15 cellular contexts compared by ENCODE assay signal in genomic region chr13:42035905-42036521, GRCh38. TPM values are rescaled to one million over a fixed set of nuclear protein-coding genes. Genes with fewer than 3 reads are reported as not detected.
DNase-seq lines count a peak whose midpoint lies in the region; ATAC-seq and TF ChIP-seq lines count a peak whose summit lies in the region.
"Had no signal": no experiment of that assay in that cellular context is flagged by ENCODE, and none has a peak within 500 bp of the region (broad histone marks: within the 10 kb centered on the region; RNA-seq: fewer than 3 reads in every experiment).

No MANE protein-coding gene starts in this region.

- ATAC-seq in HCT116 = no peak
- no peak for ATAC-seq in HG02763 (IDR thresholded peaks at IDR 0.05; ENCODE audit: unreplicated experiment)
- no peak for ATAC-seq in activated CD8-positive, alpha-beta T cell treated with anti-CD3 and anti-CD28 coated beads, Interleukin-2, amount 10 ng/mL, durations not matched to agents 7 days and 5 days

- peaks cover 10% of the 10 kb centered on the region for H3K4me1 Mint-ChIP-seq in activated CD8-positive, alpha-beta T cell treated with anti-CD3 and anti-CD28 coated beads, Interleukin-2, amount 10 ng/mL, durations not matched to agents 7 days and 5 days (ENCODE audit: low read depth)

- RAD21 ChIA-PET in HCT116 (lab: Charles Lee; ENCODE audit: low non-redundant PET in 1 of 2, low total read pairs in 2 of 2, uncharacterized antibody in 2 of 2, unreplicated experiment in 2 of 2) = no interaction called here

- no peak overlapping the region for H3K27ac Mint-ChIP-seq in activated CD8-positive, alpha-beta T cell treated with anti-CD3 and anti-CD28 coated beads, Interleukin-2, amount 10 ng/mL, durations not matched to agents 7 days and 5 days
- H3K27ac Mint-ChIP-seq: B cell had no signal

- H3K9me3 Mint-ChIP-seq in activated CD8-positive, alpha-beta T cell treated with anti-CD3 and anti-CD28 coated beads, Interleukin-2, amount 10 ng/mL, durations not matched to agents 7 days and 5 days (ENCODE audit: insufficient read depth) = peaks cover 6% of the 10 kb centered on the region

- no peak overlapping the region for H2AFZ ChIP-seq in HCT116 (ENCODE audit: low read depth, low read length, poor library complexity, severe bottlenecking)
- H2AFZ ChIP-seq: GM23248 had no signal

- H3K27ac ChIP-seq in HCT116 (ENCODE audit: low read depth, low read length) = no peak overlapping the region
- no peak overlapping the region for H3K27ac ChIP-seq in prostate gland
- no peak overlapping the region for H3K27ac ChIP-seq in dorsolateral prefrontal cortex
- H3K27ac ChIP-seq: GM23248 had no signal

- no peaks in the 10 kb centered on the region for H3K79me2 ChIP-seq in HCT116 (ENCODE audit: insufficient read depth, low read length)

- no TSS peak for BruUV-seq in HCT116 (replicated peaks; lab: Mats Ljungman, UMichigan)

- no peak overlapping the region for H3K4me3 Mint-ChIP-seq in activated CD8-positive, alpha-beta T cell treated with anti-CD3 and anti-CD28 coated beads, Interleukin-2, amount 10 ng/mL, durations not matched to agents 7 days and 5 days
- H3K4me3 Mint-ChIP-seq: B cell; CD4-positive, alpha-beta memory T cell had no signal

- intact Hi-C loops in HCT116 (cut with micrococcal nuclease) (no loop called here), prostate gland (cut with DNase I) (no loop called here), dorsolateral prefrontal cortex (cut with DNase I) (no loop called here)

- H3K4me3 ChIP-seq in HCT116 (replicated peaks in 1 of 2; ENCODE audit: low read depth in 1 of 2, low read length in 2 of 2) (no peak overlapping the region), prostate gland (no peak overlapping the region), dorsolateral prefrontal cortex (no peak overlapping the region)
- H3K4me3 ChIP-seq: GM23248 had no signal

- CTCF ChIA-PET in HCT116 (lab: Charles Lee) = no interaction called here
- CTCF ChIA-PET in activated CD8-positive, alpha-beta T cell treated with anti-CD3 and anti-CD28 coated beads, Interleukin-2, amount 10 ng/mL, durations not matched to agents 7 days and 5 days (lab: Charles Lee) = interaction anchor here (0.8 kb wide), 1 partner anchor 15 kb away, joined by 3 read pairs; no protein-coding TSS in a partner anchor

- no peaks in the 10 kb centered on the region for H4K20me1 ChIP-seq in HCT116 (ENCODE audit: insufficient read depth)

- no peaks in the 10 kb centered on the region for H3K9me2 ChIP-seq in HCT116 (ENCODE audit: insufficient read depth)

- TF ChIP-seq RAD21 in HCT116 (IDR thresholded peaks at IDR 0.05; ENCODE audit: low read depth) = no peak

- POLR2A ChIA-PET in HCT116 (lab: Charles Lee) = no interaction called here
- POLR2A ChIA-PET in activated CD8-positive, alpha-beta T cell treated with anti-CD3 and anti-CD28 coated beads, Interleukin-2, amount 10 ng/mL, durations not matched to agents 7 days and 5 days (lab: Charles Lee) = no interaction called here

- DNase-seq in EL (peak; percentile 45), HCT116 (ENCODE audit: low read depth, low spot score) (no peak), M059J (ENCODE audit: low read depth) (peak; percentile 6), iris pigment epithelial cell (ENCODE audit: low read depth) (peak; percentile 25), prostate gland (ENCODE audit: low spot score) (no peak), dorsolateral prefrontal cortex (no peak)
- no peak for DNase-seq in activated CD8-positive, alpha-beta T cell treated with anti-CD3 and anti-CD28 coated beads, Interleukin-2, amount 10 ng/mL, durations not matched to agents 7 days and 5 days
- DNase-seq: C1 segment of cervical spinal cord; CD4-positive, alpha-beta memory T cell; DMS153; DND-41; GM23248; Karpas-422 had no signal

- H3K27me3 ChIP-seq in HCT116 (ENCODE audit: insufficient read depth, low read length) = no peaks in the 10 kb centered on the region
- no peaks in the 10 kb centered on the region for H3K27me3 ChIP-seq in prostate gland (replicated peaks; ENCODE audit: insufficient read depth)
- no peaks in the 10 kb centered on the region for H3K27me3 ChIP-seq in dorsolateral prefrontal cortex

- no peak for TF ChIP-seq POLR2A in HCT116 (IDR thresholded peaks at IDR 0.05; ENCODE audit: borderline replicate concordance, extremely low read depth, insufficient read depth, insufficient read length)
- TF ChIP-seq POLR2A in prostate gland (IDR thresholded peaks at IDR 0.05) = no peak

- TF ChIP-seq CTCF in HCT116 (IDR thresholded peaks at IDR 0.05 in 2 of 3, conservative IDR thresholded peaks at IDR 0.05 in 1 of 3; ENCODE audit: borderline replicate concordance in 1 of 3, insufficient read depth in 1 of 3, low read depth in 2 of 3, low read length in 2 of 3) (no peak), prostate gland (IDR thresholded peaks at IDR 0.05) (no peak), dorsolateral prefrontal cortex (IDR thresholded peaks at IDR 0.05 in 54 of 56, conservative IDR thresholded peaks at IDR 0.05 in 2 of 56; ENCODE audit: low read depth in 1 of 56, partially characterized antibody in 56 of 56) (no peak)

- H3K4me2 ChIP-seq in HCT116 (ENCODE audit: low read length) = no peak overlapping the region

- H3K9ac ChIP-seq in HCT116 (ENCODE audit: low read length) = no peak overlapping the region
- H3K9ac ChIP-seq: GM23248 had no signal

- peaks cover 2% of the 10 kb centered on the region for H3K36me3 Mint-ChIP-seq in activated CD8-positive, alpha-beta T cell treated with anti-CD3 and anti-CD28 coated beads, Interleukin-2, amount 10 ng/mL, durations not matched to agents 7 days and 5 days (ENCODE audit: low read depth)

- H3K27me3 Mint-ChIP-seq in activated CD8-positive, alpha-beta T cell treated with anti-CD3 and anti-CD28 coated beads, Interleukin-2, amount 10 ng/mL, durations not matched to agents 7 days and 5 days (ENCODE audit: low read depth) = peaks cover 12% of the 10 kb centered on the region
- H3K27me3 Mint-ChIP-seq: CD4-positive, alpha-beta memory T cell had no signal

- H3K9me3 ChIP-seq in HCT116 (ENCODE audit: control insufficient read depth in 1 of 2, insufficient read depth in 1 of 2, low read depth in 1 of 2, low read length in 2 of 2) = peaks cover 0 to 4% of the 10 kb centered on the region in 2 experiments; a peak in 2 of 4 replicates
- H3K9me3 ChIP-seq in prostate gland = no peaks in the 10 kb centered on the region

- H3K4me1 ChIP-seq in HCT116 (ENCODE audit: control insufficient read depth in 1 of 2, insufficient read depth in 2 of 2, low read length in 2 of 2) (peaks cover 0 to 10% of the 10 kb centered on the region in 2 experiments; a peak in 1 of 4 replicates), prostate gland (replicated peaks) (no peaks in the 10 kb centered on the region)

- H3K36me3 ChIP-seq in HCT116 (ENCODE audit: control insufficient read depth in 1 of 2, insufficient read depth in 2 of 2, low read length in 2 of 2) = no peaks in the 10 kb centered on the region
- H3K36me3 ChIP-seq in prostate gland = no peaks in the 10 kb centered on the region

TF ChIP-seq in HCT116, 20 proteins besides CTCF, POLR2A, EP300 and RAD21:
- TF ChIP-seq YY1 (IDR thresholded peaks at IDR 0.05; ENCODE audit: extremely low read depth, insufficient replicate concordance, low read depth, low read length) = no peak
- TF ChIP-seq ZNF274 (IDR thresholded peaks at IDR 0.05; ENCODE audit: low read depth, low read length) = no peak
- no peak for TF ChIP-seq SRF (IDR thresholded peaks at IDR 0.05; ENCODE audit: low read depth)
- TF ChIP-seq CBX3 (IDR thresholded peaks at IDR 0.05; ENCODE audit: low read depth) = peak; percentile 49; the same call in 1 of the 2 replicates

RNA-seq across cellular contexts. Expression of gene DGKH, which starts 12.4 kb away (rescaled TPM):
- total RNA-seq in HCT116 (2021; ENCODE audit: unreplicated experiment) = 9.2 TPM
- polyA plus RNA-seq in HCT116 (2012) = 2.5 and 3.0 TPM in 2 replicates
- 3.4 and 5.0 TPM in 2 replicates for total RNA-seq in M059J (2014; rRNA removed; shearing (Covaris generic))
- total RNA-seq in prostate gland = 1 to 10 TPM; 4.6 to 8.9 TPM
- total RNA-seq in dorsolateral prefrontal cortex = 10 to 100 TPM; 15.4 to 45.9 (median 29.1) TPM
- 10 to 100 TPM; 20.3 to 20.7 TPM for total RNA-seq in activated CD8-positive, alpha-beta T cell treated with anti-CD3 and anti-CD28 coated beads, Interleukin-2, amount 10 ng/mL, durations not matched to agents 7 days and 5 days

Comparison
In these comparisons a context has a peak if more than half of its experiments do, and no peak if none do; other contexts are left out.
1. DNase-seq: peak in EL (single experiment), M059J (single experiment) and iris pigment epithelial cell (single experiment); none in HCT116 (single experiment), prostate gland (single experiment), dorsolateral prefrontal cortex (0 of 10) and activated CD8-positive, alpha-beta T cell treated with anti-CD3 and anti-CD28 coated beads, Interleukin-2, amount 10 ng/mL, durations not matched to agents 7 days and 5 days (single experiment).